In the genomic region with DNA sequence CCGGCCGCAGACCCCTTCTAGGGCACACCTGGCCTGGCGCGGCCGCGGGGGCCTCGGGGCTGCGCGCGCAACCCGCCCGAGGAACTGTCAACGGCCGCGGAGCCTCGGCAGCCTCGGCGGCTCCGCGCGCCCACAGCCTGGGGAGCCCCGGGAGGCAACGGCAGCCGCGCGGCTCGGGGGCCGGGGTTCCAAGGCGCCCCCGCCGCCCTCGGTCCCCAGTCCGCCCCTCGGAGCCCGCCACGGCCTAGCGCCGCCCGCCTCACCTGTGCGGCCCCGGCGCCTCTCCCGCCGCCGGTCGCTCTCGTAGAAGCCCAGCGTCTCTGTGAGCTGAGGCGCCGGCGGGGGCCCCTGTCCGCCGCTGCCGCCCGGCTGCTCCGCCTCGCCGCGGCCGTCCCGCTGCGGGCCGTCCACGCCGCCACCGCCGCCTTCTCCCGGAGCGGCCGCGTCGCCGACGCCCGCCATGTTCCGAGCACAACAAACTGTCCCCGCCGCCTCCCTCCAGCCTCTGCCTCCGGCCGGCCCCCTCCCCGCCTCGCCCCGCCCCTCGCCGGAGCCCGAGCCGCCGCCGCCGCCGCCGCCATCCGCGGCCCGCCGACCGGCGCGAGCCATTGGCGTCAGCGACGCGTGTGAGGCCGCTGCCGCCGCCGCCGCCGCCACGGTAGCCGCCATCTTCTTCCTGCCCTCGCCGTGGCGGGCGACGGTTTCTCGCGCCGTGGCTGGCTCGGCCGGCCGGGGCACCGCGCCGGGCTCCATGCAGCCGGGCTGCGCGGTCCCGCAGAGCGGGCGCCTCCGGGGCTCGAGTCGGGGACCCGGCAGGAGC, we compare ENCODE assay signal across 8 cellular contexts. TPM values are rescaled to one million over a fixed set of nuclear protein-coding genes. Genes with fewer than 3 reads are reported as not detected.
DNase-seq lines count a peak whose midpoint lies in the region; ATAC-seq lines count a peak whose summit lies in the region.

A gene with protein sequence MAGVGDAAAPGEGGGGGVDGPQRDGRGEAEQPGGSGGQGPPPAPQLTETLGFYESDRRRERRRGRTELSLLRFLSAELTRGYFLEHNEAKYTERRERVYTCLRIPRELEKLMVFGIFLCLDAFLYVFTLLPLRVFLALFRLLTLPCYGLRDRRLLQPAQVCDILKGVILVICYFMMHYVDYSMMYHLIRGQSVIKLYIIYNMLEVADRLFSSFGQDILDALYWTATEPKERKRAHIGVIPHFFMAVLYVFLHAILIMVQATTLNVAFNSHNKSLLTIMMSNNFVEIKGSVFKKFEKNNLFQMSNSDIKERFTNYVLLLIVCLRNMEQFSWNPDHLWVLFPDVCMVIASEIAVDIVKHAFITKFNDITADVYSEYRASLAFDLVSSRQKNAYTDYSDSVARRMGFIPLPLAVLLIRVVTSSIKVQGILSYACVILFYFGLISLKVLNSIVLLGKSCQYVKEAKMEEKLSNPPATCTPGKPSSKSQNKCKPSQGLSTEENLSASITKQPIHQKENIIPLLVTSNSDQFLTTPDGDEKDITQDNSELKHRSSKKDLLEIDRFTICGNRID (minus strand): TSS at position 476 of the 820 bp plus-strand sequence. CDS start 14 bp downstream, at position 462.

- peak within 1 kb of the TSS; percentile 97 for H2BK120ac ChIP-seq in mesenchymal stem cell (ENCODE audit: low read depth, low read length)

- no peaks in the 10 kb centered on the region for H3K27me3 ChIP-seq in mesenchymal stem cell (ENCODE audit: control insufficient read depth in 1 of 2, insufficient read depth in 1 of 2, low read length in 2 of 2)

- DNase-seq in ACHN: peak; percentile 70
- DNase-seq in NCI-H510A (lab: John Stamatoyannopoulos, UW): peak; percentile 34
- peak; percentile 50 to 66 (median 63) for DNase-seq in activated CD8-positive, alpha-beta memory T cell treated with anti-CD3 and anti-CD28 coated beads for 48 hours (ENCODE audit: low read depth in 2 of 3, low spot score in 2 of 3)
- peak; percentile 60 to 69 (median 64) for DNase-seq in effector memory CD8-positive, alpha-beta T cell
- peak; percentile 68 for DNase-seq in mesenchymal stem cell
- DNase-seq in stimulated activated CD8-positive, alpha-beta memory T cell treated with anti-CD3 and anti-CD28 coated beads, Interleukin-15, amount 100 ng/mL, for 1 hour (ENCODE audit: low read depth): peak; percentile 50

- H4K8ac ChIP-seq in mesenchymal stem cell (ENCODE audit: low read length): peak within 1 kb of the TSS; percentile 95

- under 1% methylated on average over 68 of the region's 135 CpGs for whole genome bisulfite sequencing in mesenchymal stem cell

- peak within 1 kb of the TSS; percentile 76 for H2AFZ ChIP-seq in mesenchymal stem cell (ENCODE audit: low read depth, low read length)

- peak within 1 kb of the TSS; percentile 87 for H3K4me2 ChIP-seq in mesenchymal stem cell (ENCODE audit: low read length, poor library complexity, severe bottlenecking)

- H2BK5ac ChIP-seq in mesenchymal stem cell (ENCODE audit: low read depth, low read length, poor library complexity, severe bottlenecking): peak within 1 kb of the TSS; percentile 94

- peaks cover 17% of the 10 kb centered on the region for H3K79me1 ChIP-seq in mesenchymal stem cell (replicated peaks; ENCODE audit: low read length, poor library complexity, severe bottlenecking)

- peak within 1 kb of the TSS; percentile 72 to 81 for H3K23ac ChIP-seq in mesenchymal stem cell (ENCODE audit: low read length in 2 of 2)

- peak; percentile 43 for ATAC-seq in GM18858 (IDR thresholded peaks at IDR 0.05; ENCODE audit: unreplicated experiment)
- ATAC-seq in HG03045 (IDR thresholded peaks at IDR 0.05; ENCODE audit: unreplicated experiment): peak; percentile 72
- ATAC-seq in effector memory CD8-positive, alpha-beta T cell (replicated peaks): peak; percentile 74

- H3K4me3 Mint-ChIP-seq in effector memory CD8-positive, alpha-beta T cell: peak within 1 kb of the TSS; percentile 84 to 87

- H3K4me1 ChIP-seq in mesenchymal stem cell (ENCODE audit: control insufficient read depth, insufficient read depth, low read depth, low read length): peaks cover 4% of the 10 kb centered on the region

- H3K18ac ChIP-seq in mesenchymal stem cell (ENCODE audit: low read depth in 1 of 2, low read length in 2 of 2): peak within 1 kb of the TSS; percentile 85 to 95

- no peak within 1 kb of the TSS for H2AK5ac ChIP-seq in mesenchymal stem cell (ENCODE audit: low read length, severe bottlenecking)

- peak within 1 kb of the TSS; percentile 95 to 96 for H3K4me3 ChIP-seq in mesenchymal stem cell (ENCODE audit: insufficient read depth in 1 of 2, low read depth in 1 of 2, low read length in 2 of 2)

- peaks cover 31 to 39% of the 10 kb centered on the region in 2 donors for H3K4me1 Mint-ChIP-seq in effector memory CD8-positive, alpha-beta T cell (ENCODE audit: low read depth in 2 of 2)

- H3K14ac ChIP-seq in mesenchymal stem cell (ENCODE audit: low read length in 2 of 2): peak within 1 kb of the TSS; percentile 66 to 92

- peak within 1 kb of the TSS; percentile 93 for H2BK15ac ChIP-seq in mesenchymal stem cell (ENCODE audit: low read depth, poor library complexity, severe bottlenecking)

- H3K36me3 Mint-ChIP-seq in effector memory CD8-positive, alpha-beta T cell (ENCODE audit: insufficient read depth): peaks cover 17% of the 10 kb centered on the region

- peak within 1 kb of the TSS; percentile 68 for H3K27ac ChIP-seq in mesenchymal stem cell (ENCODE audit: low read length, poor library complexity, severe bottlenecking)

- no peaks in the 10 kb centered on the region for H3K9me3 Mint-ChIP-seq in effector memory CD8-positive, alpha-beta T cell

- peak within 1 kb of the TSS; percentile 90 for H4K91ac ChIP-seq in mesenchymal stem cell (ENCODE audit: low read length)

- peak within 1 kb of the TSS; percentile 94 to 95 for H3K27ac Mint-ChIP-seq in effector memory CD8-positive, alpha-beta T cell

- no peaks in the 10 kb centered on the region for H3K9me3 ChIP-seq in mesenchymal stem cell (ENCODE audit: control insufficient read depth, low read length)

- peak within 1 kb of the TSS; percentile 91 to 95 for H3K4ac ChIP-seq in mesenchymal stem cell (ENCODE audit: low read depth in 1 of 2, low read length in 2 of 2)

- H2BK12ac ChIP-seq in mesenchymal stem cell (ENCODE audit: low read length in 2 of 2): peak within 1 kb of the TSS in 1 of 2 experiments; percentile 13

- H3K36me3 ChIP-seq in mesenchymal stem cell (ENCODE audit: control insufficient read depth in 1 of 2, insufficient read depth in 2 of 2, low read depth in 1 of 2, low read length in 2 of 2): no peaks in the 10 kb centered on the region

- in situ Hi-C loops in ACHN (cut with HindIII; ENCODE audit: low pct_ligation_motif_present, low pct_unique_long_range_greater_than_20kb, low sequenced_read_pairs): no loop called here

- H3K9ac ChIP-seq in mesenchymal stem cell (ENCODE audit: low read length): peak within 1 kb of the TSS; percentile 94

- no peaks in the 10 kb centered on the region for H3K27me3 Mint-ChIP-seq in effector memory CD8-positive, alpha-beta T cell

RNA-seq across cellular contexts. Expression of the gene that starts here (rescaled TPM):
- 5.8 TPM for polyA plus RNA-seq in mesenchymal stem cell (2013, experiment 1 of 2)
- 6.2 TPM for polyA plus RNA-seq in mesenchymal stem cell (2013, experiment 2 of 2)

Comparison
In these comparisons a context has a peak if more than half of its experiments do, and no peak if none do; other contexts are left out.
1. Peak in every context shown above with its lines: DNase-seq, ATAC-seq, H3K4me3 ChIP-seq and H3K27ac ChIP-seq.